ENCODE assay signal across 1 cellular context in the genomic region with DNA sequence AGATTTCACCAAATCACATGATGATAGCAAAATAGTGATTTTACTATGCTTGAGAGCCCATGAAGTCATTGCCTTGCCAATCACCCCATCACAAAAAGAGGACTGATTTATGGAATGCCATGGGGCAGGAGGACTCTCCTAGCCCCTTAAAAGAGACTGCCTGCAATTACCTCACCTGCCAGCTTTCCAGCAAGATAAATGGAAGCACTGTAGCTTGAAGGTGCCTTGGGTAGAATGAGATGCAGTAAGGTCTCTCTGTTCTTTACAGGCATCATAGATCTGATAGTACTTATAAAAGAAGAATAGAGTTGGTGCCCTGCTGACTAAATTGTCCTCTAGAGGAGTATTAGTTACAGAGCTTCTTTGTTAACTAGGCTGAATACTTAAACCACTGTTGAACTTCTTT.
TF ChIP-seq lines count a peak whose summit lies in the region.

No MANE protein-coding gene starts in this region.

TF ChIP-seq in HEK293, 187 proteins besides CTCF, POLR2A, EP300 and RAD21 (continued from another document):
- TF ChIP-seq ZNF580 (tag by site-specific recombination; IDR thresholded peaks at IDR 0.05) (no peak), IKZF3 (tag by site-specific recombination; IDR thresholded peaks at IDR 0.05) (0 out of 2 replicates have a peak, but pooled peaks have one; percentile 49), ZNF155 (tag by site-specific recombination; IDR thresholded peaks at IDR 0.05) (no peak), PRDM6 (tag by site-specific recombination; IDR thresholded peaks at IDR 0.05) (peak; percentile 95), ZEB2 (tag by site-specific recombination; IDR thresholded peaks at IDR 0.05) (0 out of 2 replicates have a peak, but pooled peaks have one; percentile 51), FEZF1 (tag by site-specific recombination; IDR thresholded peaks at IDR 0.05) (peak; percentile 35; the same call in 1 of the 2 replicates), ZNF501 (tag by site-specific recombination; IDR thresholded peaks at IDR 0.05) (0 out of 2 replicates have a peak, but pooled peaks have one; percentile 16), SP7 (tag by site-specific recombination; IDR thresholded peaks at IDR 0.05) (peak; percentile 48; the same call in 1 of the 2 replicates), ZNF843 (tag by site-specific recombination; IDR thresholded peaks at IDR 0.05) (peak; percentile 32; the same call in 1 of the 2 replicates), ZSCAN30 (tag by site-specific recombination; IDR thresholded peaks at IDR 0.05) (peak; percentile 40; the same call in 1 of the 2 replicates), GFI1B (tag by site-specific recombination; IDR thresholded peaks at IDR 0.05) (0 out of 2 replicates have a peak, but pooled peaks have one; percentile 52), PRDM4 (tag by site-specific recombination; IDR thresholded peaks at IDR 0.05) (peak; percentile 22; the same call in 1 of the 2 replicates)
- TF ChIP-seq, protein P1, sequence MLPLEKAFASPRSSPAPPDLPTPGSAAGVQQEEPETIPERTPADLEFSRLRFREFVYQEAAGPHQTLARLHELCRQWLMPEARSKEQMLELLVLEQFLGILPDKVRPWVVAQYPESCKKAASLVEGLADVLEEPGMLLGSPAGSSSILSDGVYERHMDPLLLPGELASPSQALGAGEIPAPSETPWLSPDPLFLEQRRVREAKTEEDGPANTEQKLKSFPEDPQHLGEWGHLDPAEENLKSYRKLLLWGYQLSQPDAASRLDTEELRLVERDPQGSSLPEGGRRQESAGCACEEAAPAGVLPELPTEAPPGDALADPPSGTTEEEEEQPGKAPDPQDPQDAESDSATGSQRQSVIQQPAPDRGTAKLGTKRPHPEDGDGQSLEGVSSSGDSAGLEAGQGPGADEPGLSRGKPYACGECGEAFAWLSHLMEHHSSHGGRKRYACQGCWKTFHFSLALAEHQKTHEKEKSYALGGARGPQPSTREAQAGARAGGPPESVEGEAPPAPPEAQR (tag by site-specific recombination; IDR thresholded peaks at IDR 0.05) = no peak
